In the genomic region with DNA sequence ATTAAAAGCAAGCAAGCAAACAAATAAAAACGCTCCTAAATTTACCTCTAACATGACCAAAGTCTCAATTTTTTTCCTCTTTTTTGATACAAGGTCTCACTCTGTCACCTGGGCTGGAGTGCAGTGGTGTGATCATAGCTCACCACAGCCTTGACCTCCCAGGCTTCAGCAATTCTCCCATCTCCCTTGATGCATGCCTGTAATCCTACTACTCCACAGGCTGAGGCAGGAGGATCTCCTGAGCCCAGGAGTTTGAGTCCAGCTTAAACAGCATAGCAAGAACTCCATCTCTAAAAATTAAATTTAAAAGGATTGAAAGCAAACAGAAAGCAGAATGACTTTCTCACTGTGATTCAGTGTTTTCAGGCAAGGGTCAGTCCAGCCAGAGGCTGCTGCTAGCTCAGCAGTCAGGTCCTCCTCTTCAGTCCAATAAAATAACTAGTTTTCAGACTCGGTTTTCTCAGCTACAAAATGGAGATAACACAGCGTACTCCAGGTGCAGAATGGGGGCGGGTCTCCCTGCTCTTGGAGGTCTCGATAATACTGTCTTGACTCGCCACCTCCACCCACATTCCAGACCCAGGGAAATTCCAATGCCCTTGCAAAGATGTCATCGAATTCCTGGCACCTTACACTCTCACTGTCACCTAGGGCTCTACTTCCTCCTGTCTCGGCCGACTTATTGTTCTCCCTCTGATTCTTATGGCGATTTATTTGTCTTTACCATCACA, we compare ENCODE assay signal across 11 cellular contexts. TPM values are rescaled to one million over a fixed set of nuclear protein-coding genes. Genes with fewer than 3 reads are reported as not detected.
A peak's percentile ranks its signal among the peaks of the same experiment; 100 is the strongest.
DNase-seq lines count a peak whose midpoint lies in the region; ATAC-seq and TF ChIP-seq lines count a peak whose summit lies in the region.
"Had no signal": no experiment of that assay in that cellular context is flagged by ENCODE, and none has a peak within 500 bp of the region (broad histone marks: within the 10 kb centered on the region; RNA-seq: fewer than 3 reads in every experiment).

No MANE protein-coding gene starts in this region.

- CTCF ChIA-PET in MCF 10A (lab: Yijun Ruan, JAX), result no interaction called here

- POLR2A ChIA-PET in MCF 10A (lab: Yijun Ruan, JAX), result interaction anchor here (0.5 kb wide), 1 partner anchor 114 kb away, joined by 4 read pairs; no protein-coding TSS in a partner anchor

- ATAC-seq in effector memory CD8-positive, alpha-beta T cell (replicated peaks), result no peak

- H3K4me1 Mint-ChIP-seq in MCF 10A (ENCODE audit: insufficient read depth, unreplicated experiment), result no peaks in the 10 kb centered on the region
- H3K4me1 Mint-ChIP-seq in effector memory CD8-positive, alpha-beta T cell (ENCODE audit: low read depth in 2 of 2), result no peaks in the 10 kb centered on the region

- no TSS peak for BruUV-seq in MCF 10A (replicated peaks; lab: Mats Ljungman, UMichigan)

- no peak overlapping the region for H3K4me3 Mint-ChIP-seq in MCF 10A (ENCODE audit: unreplicated experiment)
- H3K4me3 Mint-ChIP-seq in effector memory CD8-positive, alpha-beta T cell, result no peak overlapping the region

- TF ChIP-seq CTCF in MCF 10A (IDR thresholded peaks at IDR 0.05; ENCODE audit: unreplicated experiment), result no peak

- no peaks in the 10 kb centered on the region for H3K27me3 Mint-ChIP-seq in MCF 10A (ENCODE audit: insufficient read depth, unreplicated experiment)
- peaks cover 12 to 26% of the 10 kb centered on the region in 2 donors for H3K27me3 Mint-ChIP-seq in effector memory CD8-positive, alpha-beta T cell

- no peak overlapping the region for H3K27ac Mint-ChIP-seq in MCF 10A (ENCODE audit: low read depth, unreplicated experiment)
- H3K27ac Mint-ChIP-seq in effector memory CD8-positive, alpha-beta T cell, result no peak overlapping the region

- H3K9me3 Mint-ChIP-seq in MCF 10A (ENCODE audit: unreplicated experiment), result no peaks in the 10 kb centered on the region
- H3K9me3 Mint-ChIP-seq in effector memory CD8-positive, alpha-beta T cell, result no peaks in the 10 kb centered on the region

- intact Hi-C loops in MCF 10A (cut with micrococcal nuclease), result no loop called here

- in situ Hi-C loops in T47D (cut with HindIII; ENCODE audit: low pct_unique_long_range_greater_than_20kb, low sequenced_read_pairs), result no loop called here

- DNase-seq in T47D (ENCODE audit: low read depth in 1 of 2, low spot score in 1 of 2) (peak; percentile 16 to 75), MCF 10A (ENCODE audit: unreplicated experiment) (no peak), dermis blood vessel endothelial cell (peak; percentile 85), kidney tubule cell (ENCODE audit: low spot score) (peak; percentile 96)
- no peak for DNase-seq in stimulated activated CD4-positive, alpha-beta T cell treated with anti-CD3 and anti-CD28 coated beads, Interleukin-12 subunit alpha, Interleukin-12 subunit beta, amount 100 ng/mL, for 4 hours
- DNase-seq in activated CD4-positive, alpha-beta T cell treated with anti-CD3 and anti-CD28 coated beads, Interleukin-2, amount 50 U/mL, for 48 hours, result no peak
- DNase-seq in activated naive CD4-positive, alpha-beta T cell treated with anti-CD3 and anti-CD28 coated beads, Interleukin-2, amount 50 U/mL, for 16 hours, result no peak
- no peak for DNase-seq in effector memory CD8-positive, alpha-beta T cell
- DNase-seq: activated CD8-positive, alpha-beta memory T cell treated with anti-CD3 and anti-CD28 coated beads, Interleukin-2, amount 50 U/mL, for 48 hours; NCI-H1417 treated with DMSO at 0.1 percent for 48 hours; NCI-H526 had no signal

- H3K36me3 Mint-ChIP-seq in MCF 10A (ENCODE audit: insufficient read depth, unreplicated experiment), result no peaks in the 10 kb centered on the region
- H3K36me3 Mint-ChIP-seq in effector memory CD8-positive, alpha-beta T cell (ENCODE audit: insufficient read depth), result no peaks in the 10 kb centered on the region

RNA-seq across cellular contexts. Expression of a gene that starts 20.7 kb away (rescaled TPM):
- total RNA-seq in MCF 10A (2022), result 30.0 and 33.3 TPM in 2 replicates
- total RNA-seq in dermis blood vessel endothelial cell, result 19.1 and 20.8 TPM in 2 replicates

Comparison
In these comparisons a context has a peak if more than half of its experiments do, and no peak if none do; other contexts are left out.
1. DNase-seq: peak in T47D (2 of 2), dermis blood vessel endothelial cell (single experiment) and kidney tubule cell (single experiment); none in MCF 10A (single experiment), stimulated activated CD4-positive, alpha-beta T cell treated with anti-CD3 and anti-CD28 coated beads, Interleukin-12 subunit alpha, Interleukin-12 subunit beta, amount 100 ng/mL, for 4 hours (single experiment), activated CD4-positive, alpha-beta T cell treated with anti-CD3 and anti-CD28 coated beads, Interleukin-2, amount 50 U/mL, for 48 hours (0 of 2), activated naive CD4-positive, alpha-beta T cell treated with anti-CD3 and anti-CD28 coated beads, Interleukin-2, amount 50 U/mL, for 16 hours (single experiment) and effector memory CD8-positive, alpha-beta T cell (0 of 3).